In the genomic region with DNA sequence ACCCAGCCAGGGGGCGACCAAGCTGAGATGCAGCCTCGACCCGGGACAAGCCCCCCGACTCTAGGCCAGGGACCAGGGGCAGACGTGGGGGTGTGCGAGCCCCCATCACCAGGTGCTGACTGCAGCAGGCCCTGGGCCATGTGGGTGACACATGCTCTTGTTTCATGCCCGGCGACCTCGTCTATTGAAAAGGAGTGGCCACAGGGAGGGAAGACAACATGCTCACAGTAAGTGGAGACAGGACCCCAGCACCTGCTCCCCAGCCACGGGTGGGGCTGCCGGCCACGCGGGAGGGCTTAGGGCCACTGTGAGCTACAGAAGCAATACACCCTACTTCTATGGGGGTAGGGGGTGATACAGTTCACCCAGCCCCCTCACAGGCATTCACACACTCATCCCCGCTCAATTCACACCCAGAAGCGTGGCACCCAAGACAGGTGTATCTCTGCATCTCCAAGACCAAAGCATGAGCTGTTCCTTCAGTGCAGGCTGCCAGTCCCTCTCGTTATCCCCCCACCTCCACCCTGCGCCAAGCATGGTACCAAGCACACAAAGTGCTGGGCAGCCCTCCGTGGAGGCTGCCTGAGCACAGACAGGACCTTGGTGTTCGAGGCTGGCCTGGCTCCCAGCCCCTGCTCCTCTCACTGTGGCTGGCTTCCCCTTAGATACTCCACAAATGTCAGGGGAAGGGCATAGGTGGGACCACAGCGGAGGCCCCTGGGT, we compare ENCODE assay signal across 12 cellular contexts. TPM values are rescaled to one million over a fixed set of nuclear protein-coding genes. Genes with fewer than 3 reads are reported as not detected.
A peak's percentile ranks its signal among the peaks of the same experiment; 100 is the strongest.
DNase-seq lines count a peak whose midpoint lies in the region; ATAC-seq and TF ChIP-seq lines count a peak whose summit lies in the region.
"Had no signal": no experiment of that assay in that cellular context is flagged by ENCODE, and none has a peak within 500 bp of the region (broad histone marks: within the 10 kb centered on the region; RNA-seq: fewer than 3 reads in every experiment).

No MANE protein-coding gene starts in this region.

- CTCF ChIA-PET in PC-3 (lab: Charles Lee), result no interaction called here

- no peak overlapping the region for H3K4me3 ChIP-seq in dorsolateral prefrontal cortex
- H3K4me3 ChIP-seq in vagina, result no peak overlapping the region
- no peak overlapping the region for H3K4me3 ChIP-seq in PC-3 (ENCODE audit: low read length)

- no peaks in the 10 kb centered on the region for H3K9me3 ChIP-seq in vagina
- no peaks in the 10 kb centered on the region for H3K9me3 ChIP-seq in PC-3 (ENCODE audit: low read length)

- H3K27ac ChIP-seq in dorsolateral prefrontal cortex, result peak overlapping the region in 51 of 59 donors; percentile 4 to 81 (median 68)
- peak overlapping the region; percentile 78 for H3K27ac ChIP-seq in vagina
- H3K27ac ChIP-seq in PC-3 (ENCODE audit: low read length), result no peak overlapping the region

- no peaks in the 10 kb centered on the region for H3K9me3 Mint-ChIP-seq in nephron
- H3K9me3 Mint-ChIP-seq: memory B cell had no signal

- no peaks in the 10 kb centered on the region for H4K20me1 ChIP-seq in PC-3 (ENCODE audit: low read length)

- DNase-seq in Right ventricle myocardium inferior (ENCODE audit: missing footprints) (peak; percentile 42), Right ventricle myocardium superior (no peak), dorsolateral prefrontal cortex (no peak), vagina (ENCODE audit: extremely low spot score in 2 of 2) (no peak), NCI-H69 (lab: John Stamatoyannopoulos, UW) (no peak), PC-3 (no peak)
- DNase-seq: MV-4-11; NCI-H2171 treated with DMSO at 0.1 percent for 48 hours; NK-92 treated with Interleukin-12 subunit alpha and Interleukin-12 subunit beta, amount 100 ng/mL, for 24 hours had no signal

- no peak overlapping the region for H3K9ac ChIP-seq in PC-3 (ENCODE audit: low read length)

- TF ChIP-seq CTCF in dorsolateral prefrontal cortex (IDR thresholded peaks at IDR 0.05 in 54 of 56, conservative IDR thresholded peaks at IDR 0.05 in 2 of 56; ENCODE audit: low read depth in 1 of 56, partially characterized antibody in 56 of 56), result no peak
- TF ChIP-seq CTCF in nephron (IDR thresholded peaks at IDR 0.05; ENCODE audit: unreplicated experiment in 3 of 3), result no peak
- no peak for TF ChIP-seq CTCF in vagina (IDR thresholded peaks at IDR 0.05)
- no peak for TF ChIP-seq CTCF in PC-3 (conservative IDR thresholded peaks at IDR 0.05; ENCODE audit: low read depth, low read length)

- H3K4me1 ChIP-seq in vagina, result peaks cover 48% of the 10 kb centered on the region
- H3K4me1 ChIP-seq in PC-3 (ENCODE audit: insufficient read depth, low read length), result no peaks in the 10 kb centered on the region

- peaks cover 6% of the 10 kb centered on the region for H3K36me3 Mint-ChIP-seq in nephron (ENCODE audit: low read depth)

- no peaks in the 10 kb centered on the region for H3K9me2 ChIP-seq in PC-3 (replicated peaks; ENCODE audit: low read length)

- no peak overlapping the region for H2AFZ ChIP-seq in PC-3 (ENCODE audit: low read length)

- H3K4me3 Mint-ChIP-seq in nephron, result no peak overlapping the region
- H3K4me3 Mint-ChIP-seq: memory B cell had no signal

- H3K4me1 Mint-ChIP-seq in nephron, result peaks cover 33% of the 10 kb centered on the region
- H3K4me1 Mint-ChIP-seq: memory B cell had no signal

- H3K27me3 Mint-ChIP-seq in nephron (ENCODE audit: low read depth), result no peaks in the 10 kb centered on the region
- H3K27me3 Mint-ChIP-seq: memory B cell had no signal

- POLR2A ChIA-PET in PC-3 (lab: Charles Lee; ENCODE audit: unreplicated experiment), result no interaction called here

- H3F3A ChIP-seq in PC-3 (ENCODE audit: low read length, unreplicated experiment), result no peaks in the 10 kb centered on the region

- H3K79me2 ChIP-seq in PC-3 (ENCODE audit: low read length), result no peaks in the 10 kb centered on the region

- H3K4me2 ChIP-seq in PC-3 (ENCODE audit: low read length), result no peak overlapping the region

- no TSS peak for BruUV-seq in PC-3 (replicated peaks; lab: Mats Ljungman, UMichigan)

- H3K27me3 ChIP-seq in dorsolateral prefrontal cortex, result no peaks in the 10 kb centered on the region
- no peaks in the 10 kb centered on the region for H3K27me3 ChIP-seq in vagina
- H3K27me3 ChIP-seq in PC-3 (ENCODE audit: low read length), result no peaks in the 10 kb centered on the region

- no peak for ATAC-seq in Right ventricle myocardium inferior
- ATAC-seq in Right ventricle myocardium superior (ENCODE audit: poor library complexity), result no peak
- ATAC-seq in HG02588 (IDR thresholded peaks at IDR 0.05; ENCODE audit: unreplicated experiment), result no peak
- no peak for ATAC-seq in PC-3

- peak overlapping the region; percentile 60 to 73 (median 67) for H3K27ac Mint-ChIP-seq in nephron
- H3K27ac Mint-ChIP-seq: memory B cell had no signal

- H3K36me3 ChIP-seq in vagina, result peaks cover 0 to 32% of the 10 kb centered on the region in 2 donors
- H3K36me3 ChIP-seq in PC-3 (ENCODE audit: low read depth, low read length), result no peaks in the 10 kb centered on the region

- TF ChIP-seq POLR2A in vagina (IDR thresholded peaks at IDR 0.05), result no peak

- intact Hi-C loops in Right ventricle myocardium inferior (cut with DNase I), result no loop called here
- intact Hi-C loops in Right ventricle myocardium superior (cut with DNase I), result no loop called here
- intact Hi-C loops in dorsolateral prefrontal cortex (cut with DNase I), result no loop called here
- intact Hi-C loops in vagina (cut with DNase I), result no loop called here
- intact Hi-C loops in PC-3 (cut with micrococcal nuclease), result no loop called here

RNA-seq across cellular contexts. Expression of gene VASN, which starts 13.6 kb away (rescaled TPM):
- total RNA-seq in Right ventricle myocardium inferior (6.4 TPM), Right ventricle myocardium superior (5.7 TPM), dorsolateral prefrontal cortex (10 to 100 TPM in 84 of 120 experiments, 1 to 10 TPM in 36; 3.9 to 49.4 (median 12.1) TPM), vagina (37.6 TPM), PC-3 (2014; rRNA removed) (12.2 and 13.6 TPM in 2 replicates)

RNA-seq across cellular contexts. Expression of gene CORO7, which starts 31.2 kb away (rescaled TPM):
- total RNA-seq in Right ventricle myocardium inferior, result 11.6 TPM
- total RNA-seq in Right ventricle myocardium superior, result 11.6 TPM
- total RNA-seq in dorsolateral prefrontal cortex, result 100 to 1,000 TPM in 1 of 120 experiments, 10 to 100 TPM in 119; 38.4 to 111 (median 63.7) TPM
- 30.9 TPM for total RNA-seq in vagina
- 14.1 and 14.3 TPM in 2 replicates for total RNA-seq in PC-3 (2014; rRNA removed)

RNA-seq across cellular contexts. Expression of gene PAM16, which starts 34.1 kb away (rescaled TPM):
- 73.4 TPM for total RNA-seq in Right ventricle myocardium inferior
- total RNA-seq in Right ventricle myocardium superior, result 74.0 TPM
- 10 to 100 TPM; 31.5 to 61.9 (median 44.6) TPM for total RNA-seq in dorsolateral prefrontal cortex
- total RNA-seq in vagina, result 76.1 TPM
- total RNA-seq in PC-3 (2014; rRNA removed), result 91.2 and 95.5 TPM in 2 replicates

RNA-seq across cellular contexts. Expression of gene DNAJA3, which starts 40.4 kb away (rescaled TPM):
- total RNA-seq in Right ventricle myocardium inferior (71.4 TPM), Right ventricle myocardium superior (76.8 TPM), dorsolateral prefrontal cortex (10 to 100 TPM; 38.3 to 66.6 (median 53.2) TPM), vagina (33.6 TPM), PC-3 (2014; rRNA removed) (123 and 158 TPM in 2 replicates)
